8 cellular contexts compared by ENCODE assay signal in the genomic region with DNA sequence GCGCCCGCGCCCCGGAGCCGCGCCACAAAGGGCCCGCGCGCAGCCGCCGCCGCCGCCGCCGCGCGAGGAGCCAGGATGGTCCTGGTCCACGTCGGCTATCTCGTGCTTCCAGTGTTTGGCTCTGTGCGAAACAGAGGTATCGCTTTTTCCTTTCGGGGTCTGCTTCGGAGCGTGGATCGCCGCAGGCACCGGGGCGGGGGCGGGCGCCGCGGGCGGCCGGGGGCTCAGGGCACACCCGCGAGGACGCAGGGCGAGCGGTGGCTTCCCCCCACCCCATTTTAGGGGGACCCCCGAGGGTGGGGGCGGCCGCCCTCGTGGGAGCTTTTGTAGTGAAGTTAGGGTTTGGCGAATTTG.
A peak's percentile ranks its signal among the peaks of the same experiment; 100 is the strongest.
DNase-seq lines count a peak whose midpoint lies in the region; ATAC-seq and TF ChIP-seq lines count a peak whose summit lies in the region.

No MANE protein-coding gene starts in this region.

- H3K9me3 ChIP-seq in left lung = no peaks in the 10 kb centered on the region

- no peak overlapping the region for H3K27ac ChIP-seq in left lung
- H3K27ac ChIP-seq in temporal lobe (ENCODE audit: low read depth, low read length) = peak overlapping the region; percentile 9

- H3K27me3 ChIP-seq in left lung = peaks cover 8 to 62% of the 10 kb centered on the region in 2 donors

- H3K27me3 Mint-ChIP-seq in activated naive CD8-positive, alpha-beta T cell treated with anti-CD3 and anti-CD28 coated beads, Interleukin-2, amount 10 ng/mL, durations not matched to agents 7 days and 5 days = peaks cover 72% of the 10 kb centered on the region

- no peaks in the 10 kb centered on the region for H3K9me3 Mint-ChIP-seq in activated naive CD8-positive, alpha-beta T cell treated with anti-CD3 and anti-CD28 coated beads, Interleukin-2, amount 10 ng/mL, durations not matched to agents 7 days and 5 days

- peaks cover 0 to 29% of the 10 kb centered on the region in 2 donors for H3K4me1 ChIP-seq in left lung

- no peak overlapping the region for H3K27ac Mint-ChIP-seq in activated naive CD8-positive, alpha-beta T cell treated with anti-CD3 and anti-CD28 coated beads, Interleukin-2, amount 10 ng/mL, durations not matched to agents 7 days and 5 days

- peaks cover 4% of the 10 kb centered on the region for H3K36me3 Mint-ChIP-seq in activated naive CD8-positive, alpha-beta T cell treated with anti-CD3 and anti-CD28 coated beads, Interleukin-2, amount 10 ng/mL, durations not matched to agents 7 days and 5 days

- H3K4me3 ChIP-seq in left lung = peak overlapping the region; percentile 37 to 40

- TF ChIP-seq CTCF in left lung (IDR thresholded peaks at IDR 0.05) = no peak

- H3K4me3 Mint-ChIP-seq in activated naive CD8-positive, alpha-beta T cell treated with anti-CD3 and anti-CD28 coated beads, Interleukin-2, amount 10 ng/mL, durations not matched to agents 7 days and 5 days = peak overlapping the region; percentile 94

- H3K36me3 ChIP-seq in left lung = no peaks in the 10 kb centered on the region

- ATAC-seq in activated naive CD8-positive, alpha-beta T cell treated with anti-CD3 and anti-CD28 coated beads, Interleukin-2, amount 10 ng/mL, durations not matched to agents 7 days and 5 days (ENCODE audit: low read depth) = peak; percentile 28
- peak; percentile 5 for ATAC-seq in left lung

- peaks cover 46% of the 10 kb centered on the region for H3K4me1 Mint-ChIP-seq in activated naive CD8-positive, alpha-beta T cell treated with anti-CD3 and anti-CD28 coated beads, Interleukin-2, amount 10 ng/mL, durations not matched to agents 7 days and 5 days

- DNase-seq in NCI-H748 (lab: John Stamatoyannopoulos, UW; ENCODE audit: unreplicated experiment) = peak; percentile 76
- no peak for DNase-seq in NCI-H748 treated with DMSO at 0.1 percent for 48 hours (lab: John Stamatoyannopoulos, UW)
- DNase-seq in activated naive CD8-positive, alpha-beta T cell treated with anti-CD3 and anti-CD28 coated beads, Interleukin-2, amount 10 ng/mL, durations not matched to agents 7 days and 5 days = peak; percentile 60
- peak in 1 of 2 donors; percentile 51 for DNase-seq in left lung
- no peak for DNase-seq in NCI-H1694 (lab: John Stamatoyannopoulos, UW)
- no peak for DNase-seq in NCI-H774 (lab: John Stamatoyannopoulos, UW)
- no peak for DNase-seq in globus pallidus (ENCODE audit: low spot score)

- POLR2A ChIA-PET in activated naive CD8-positive, alpha-beta T cell treated with anti-CD3 and anti-CD28 coated beads, Interleukin-2, amount 10 ng/mL, durations not matched to agents 7 days and 5 days (lab: Charles Lee) = interaction anchor here (1.1 kb wide), 1 partner anchor 9 kb away, joined by 3 read pairs; no protein-coding TSS in a partner anchor

- intact Hi-C loops in left lung (cut with DNase I) = no loop called here

Comparison
In these comparisons a context has a peak if more than half of its experiments do, and no peak if none do; other contexts are left out.
1. DNase-seq: peak in NCI-H748 (single experiment) and activated naive CD8-positive, alpha-beta T cell treated with anti-CD3 and anti-CD28 coated beads, Interleukin-2, amount 10 ng/mL, durations not matched to agents 7 days and 5 days (single experiment); none in NCI-H748 treated with DMSO at 0.1 percent for 48 hours (single experiment), NCI-H1694 (single experiment), NCI-H774 (single experiment) and globus pallidus (single experiment).